In genomic region chr15:51281368-51281967, GRCh38 we compare ENCODE assay signal across 8 cellular contexts. TPM values are rescaled to one million over a fixed set of nuclear protein-coding genes. Genes with fewer than 3 reads are reported as not detected.
DNase-seq lines count a peak whose midpoint lies in the region; ATAC-seq and TF ChIP-seq lines count a peak whose summit lies in the region.

No MANE protein-coding gene starts in this region.

- H3K4me3 ChIP-seq in fibroblast of the aortic adventitia (ENCODE audit: low read depth, low read length): no peak overlapping the region

- peak; percentile 28 for DNase-seq in stimulated activated CD4-positive, alpha-beta T cell treated with anti-CD3 and anti-CD28 coated beads, Interleukin-15, amount 100 ng/mL, for 24 hours
- DNase-seq in stimulated activated CD4-positive, alpha-beta T cell treated with anti-CD3 and anti-CD28 coated beads, Interleukin-4, amount 100 ng/mL, for 4 hours: no peak
- DNase-seq in HuH-7 (ENCODE audit: low spot score) (peak; percentile 75), fibroblast of the aortic adventitia (ENCODE audit: low read depth) (peak; percentile 76), non-pigmented ciliary epithelial cell (ENCODE audit: low read depth) (peak; percentile 19), NCI-H128 (lab: John Stamatoyannopoulos, UW; ENCODE audit: unreplicated experiment) (no peak), OCI-M2 (lab: John Stamatoyannopoulos, UW; ENCODE audit: unreplicated experiment) (no peak)

- ATAC-seq in SK-N-SH treated with all-trans-retinoic acid at 6 μM for 48 hours: peak; percentile 89

- peak; percentile 91 for TF ChIP-seq CTCF in fibroblast of the aortic adventitia (IDR thresholded peaks at IDR 0.05; ENCODE audit: insufficient read depth, low read length)

TF ChIP-seq in SK-N-SH treated with all-trans-retinoic acid at 6 μM for 48 hours, 23 proteins besides CTCF, POLR2A, EP300 and RAD21:
- TF ChIP-seq ARNTL (CRISPR knock-in tag; IDR thresholded peaks at IDR 0.05; ENCODE audit: borderline replicate concordance, low read depth) (no peak), PPARA (CRISPR knock-in tag; IDR thresholded peaks at IDR 0.05; ENCODE audit: borderline replicate concordance) (no peak)
TF ChIP-seq in SK-N-SH treated with all-trans-retinoic acid at 6 μM for 48 hours: peak in this region for 0.

RNA-seq across cellular contexts. Expression of gene CYP19A1, which starts 56.9 kb away (rescaled TPM):
- 0.98 and 3.1 TPM in 2 replicates for total RNA-seq in fibroblast of the aortic adventitia (ENCODE audit: low replicate concordance)

RNA-seq across cellular contexts. Expression of gene GLDN, which starts 60.0 kb away (rescaled TPM):
- total RNA-seq in fibroblast of the aortic adventitia (ENCODE audit: low replicate concordance): 0.49 and 13.3 TPM in 2 replicates

Comparison
In these comparisons a context has a peak if more than half of its experiments do, and no peak if none do; other contexts are left out.
1. DNase-seq: peak in stimulated activated CD4-positive, alpha-beta T cell treated with anti-CD3 and anti-CD28 coated beads, Interleukin-15, amount 100 ng/mL, for 24 hours (single experiment), HuH-7 (single experiment), fibroblast of the aortic adventitia (single experiment) and non-pigmented ciliary epithelial cell (single experiment); none in stimulated activated CD4-positive, alpha-beta T cell treated with anti-CD3 and anti-CD28 coated beads, Interleukin-4, amount 100 ng/mL, for 4 hours (0 of 2), NCI-H128 (single experiment) and OCI-M2 (single experiment).